In genomic region chr10:125016123-125016522, GRCh38 we compare ENCODE assay signal across 16 cellular contexts.
A peak's percentile ranks its signal among the peaks of the same experiment; 100 is the strongest.
DNase-seq lines count a peak whose midpoint lies in the region; ATAC-seq, FAIRE-seq and TF ChIP-seq lines count a peak whose summit lies in the region.
"Had no signal": no experiment of that assay in that cellular context is flagged by ENCODE, and none has a peak within 500 bp of the region (broad histone marks: within the 10 kb centered on the region; RNA-seq: fewer than 3 reads in every experiment).

No MANE protein-coding gene starts in this region.

- in situ Hi-C loops in HAP-1 (cut with MboI; ENCODE audit: low sequenced_read_pairs) = no loop called here

- WGBS in psoas muscle, 3 donors = 16 to 19% (median 16%) methylated on average over 10 of the region's 10 CpGs
- WGBS in urinary bladder = 63% methylated on average over 10 of the region's 10 CpGs

- peaks cover 6% of the 10 kb centered on the region for H3K9me3 ChIP-seq in left ventricle myocardium inferior (replicated peaks)
- H3K9me3 ChIP-seq in psoas muscle = no peaks in the 10 kb centered on the region
- no peaks in the 10 kb centered on the region for H3K9me3 ChIP-seq in HAP-1

- peak in 29 of 61 donors; percentile 4 to 77 (median 45) for DNase-seq in caudate nucleus (lab: John Stamatoyannopoulos, UW)
- DNase-seq in left ventricle myocardium inferior = no peak
- DNase-seq in psoas muscle = peak; percentile 75 to 93
- no peak for DNase-seq in H54 (ENCODE audit: insufficient read length, low spot score)
- DNase-seq in HAP-1 (ENCODE audit: low spot score in 2 of 2) = no peak
- no peak for DNase-seq in NCI-H2196 (lab: John Stamatoyannopoulos, UW; ENCODE audit: unreplicated experiment)
- DNase-seq: activated CD4-positive, alpha-beta memory T cell treated with anti-CD3 and anti-CD28 coated beads, Interleukin-2, amount 10 ng/mL, durations not matched to agents 7 days and 5 days; CD8-positive, alpha-beta T cell; islet precursor cell; KG1; NCI-H146; NCI-H69; T1000 had no signal

- TF ChIP-seq POLR2A in H54 (IDR thresholded peaks at IDR 0.05; ENCODE audit: low read depth, low read length) = no peak

- no peak for TF ChIP-seq CTCF in left ventricle myocardium inferior (IDR thresholded peaks at IDR 0.05; ENCODE audit: borderline replicate concordance)
- no peak for TF ChIP-seq CTCF in psoas muscle (IDR thresholded peaks at IDR 0.05)

- FAIRE-seq in H54 (lab: Jason Lieb, UNC) = no peak
- FAIRE-seq: GM12892 had no signal

- peak; percentile 29 to 72 (median 60) for ATAC-seq in psoas muscle
- ATAC-seq: activated T-helper 17 cell treated with anti-CD3 and anti-CD28 coated beads, Interleukin-2, amount 50 U/mL, for 72 hours; CD8-positive, alpha-beta T cell had no signal

- H3K4me3 ChIP-seq in left ventricle myocardium inferior = peak overlapping the region; percentile 22
- peak overlapping the region; percentile 2 for H3K4me3 ChIP-seq in psoas muscle
- no peak overlapping the region for H3K4me3 ChIP-seq in urinary bladder (ENCODE audit: low read depth, low read length)
- no peak overlapping the region for H3K4me3 ChIP-seq in HAP-1

- H3K4me1 ChIP-seq in left ventricle myocardium inferior (peaks cover 100% of the 10 kb centered on the region), psoas muscle (peaks cover 94% of the 10 kb centered on the region), urinary bladder (ENCODE audit: insufficient read depth) (no peaks in the 10 kb centered on the region), HAP-1 (peaks cover 9% of the 10 kb centered on the region)

- H3K27ac ChIP-seq in caudate nucleus (ENCODE audit: low read depth, low read length) (peak overlapping the region; percentile 84), left ventricle myocardium inferior (replicated peaks) (peak overlapping the region; percentile 81), psoas muscle (peak overlapping the region; percentile 85), urinary bladder (ENCODE audit: low read depth) (peak overlapping the region; percentile 44)

- H3K36me3 ChIP-seq in left ventricle myocardium inferior (no peaks in the 10 kb centered on the region), psoas muscle (ENCODE audit: insufficient read depth in 1 of 2, low read depth in 1 of 2) (no peaks in the 10 kb centered on the region), urinary bladder (ENCODE audit: insufficient read depth) (no peaks in the 10 kb centered on the region), HAP-1 (replicated peaks) (no peaks in the 10 kb centered on the region; the same call in 1 of the 2 replicates)

- H3K27me3 ChIP-seq in left ventricle myocardium inferior (ENCODE audit: low read depth) (no peaks in the 10 kb centered on the region), psoas muscle (ENCODE audit: insufficient read depth in 3 of 3, low read length in 2 of 3) (no peaks in the 10 kb centered on the region), HAP-1 (ENCODE audit: low read depth) (no peaks in the 10 kb centered on the region)

- intact Hi-C loops in left ventricle myocardium inferior (cut with micrococcal nuclease) = no loop called here
- intact Hi-C loops in psoas muscle (cut with DNase I) = no loop called here

Comparison
In these comparisons a context has a peak if more than half of its experiments do, and no peak if none do; other contexts are left out.
1. DNase-seq: peak in psoas muscle (2 of 2); none in left ventricle myocardium inferior (single experiment), H54 (single experiment), HAP-1 (0 of 2) and NCI-H2196 (single experiment).
2. H3K4me3 ChIP-seq: peak in left ventricle myocardium inferior (single experiment) and psoas muscle (single experiment); none in urinary bladder (single experiment) and HAP-1 (single experiment).
3. Peak in every context shown above with its lines, with median percentiles within 50 percentile points of each other: H3K27ac ChIP-seq.